ENCODE assay signal across 28 cellular contexts in genomic region chr13:46845146-46845545, GRCh38. TPM values are rescaled to one million over a fixed set of nuclear protein-coding genes. Genes with fewer than 3 reads are reported as not detected.
DNase-seq lines count a peak whose midpoint lies in the region; ATAC-seq, FAIRE-seq and TF ChIP-seq lines count a peak whose summit lies in the region.
"Had no signal": no experiment of that assay in that cellular context is flagged by ENCODE, and none has a peak within 500 bp of the region (broad histone marks: within the 10 kb centered on the region; RNA-seq: fewer than 3 reads in every experiment).

No MANE protein-coding gene starts in this region.

- no peak overlapping the region for H3K14ac ChIP-seq in trophoblast cell (ENCODE audit: low read length)

- H3K4me3 ChIP-seq in bronchial epithelial cell (ENCODE audit: low read depth, low read length) = no peak overlapping the region
- H3K4me3 ChIP-seq in trophoblast cell (ENCODE audit: low read depth, low read length) = no peak overlapping the region
- H3K4me3 ChIP-seq: A549, BLaER1 had no signal

- peak; percentile 6 for DNase-seq in ELF-1 (ENCODE audit: low read depth, low spot score)
- DNase-seq in bronchial epithelial cell (ENCODE audit: low read depth) = no peak
- DNase-seq in islet precursor cell = peak; percentile 72
- DNase-seq in trophoblast cell = no peak
- no peak for DNase-seq in NCI-H1436 treated with DMSO at 0.1 percent for 48 hours (lab: John Stamatoyannopoulos, UW)
- DNase-seq in posterior vena cava (ENCODE audit: low spot score) = no peak
- DNase-seq: AML-193; BE2C; C1 segment of cervical spinal cord; CD4-positive, alpha-beta memory T cell; CD4-positive, CD25-positive, alpha-beta regulatory T cell; CD8-positive, alpha-beta memory T cell; COR-L47; DMS 273 treated with DMSO at 0.1 percent for 48 hours; DMS153; DMS53; DMS79; DND-41; EL; GF-D8 had no signal

- H3K4ac ChIP-seq in trophoblast cell (ENCODE audit: low read depth, low read length) = no peak overlapping the region

- peaks cover 0 to 6% of the 10 kb centered on the region in 2 experiments for H3K4me1 ChIP-seq in trophoblast cell (ENCODE audit: control insufficient read depth in 1 of 2, insufficient read depth in 2 of 2, low read length in 2 of 2)
- H3K4me1 ChIP-seq: A549, BE2C, BLaER1 had no signal

- H3K4me2 ChIP-seq in trophoblast cell (ENCODE audit: low read length) = no peak overlapping the region
- H3K4me2 ChIP-seq: A549, BLaER1 had no signal

- H3K36me3 ChIP-seq in bronchial epithelial cell (ENCODE audit: control insufficient read depth, insufficient read depth, low read length) (no peaks in the 10 kb centered on the region), trophoblast cell (ENCODE audit: control insufficient read depth in 1 of 2, insufficient read depth in 2 of 2, low read length in 2 of 2) (no peaks in the 10 kb centered on the region)
- H3K36me3 ChIP-seq: BE2C, BLaER1 had no signal

- peak overlapping the region; percentile 78 for H3K23ac ChIP-seq in trophoblast cell (ENCODE audit: low read length)

- H4K91ac ChIP-seq in trophoblast cell (ENCODE audit: low read depth, low read length) = no peak overlapping the region

- ATAC-seq in HG03439 (IDR thresholded peaks at IDR 0.05; ENCODE audit: unreplicated experiment) = no peak
- ATAC-seq: A549 had no signal

- WGBS in trophoblast cell (ENCODE audit: extremely low coverage, insufficient coverage, insufficient read length) = no CpG with 5 or more reads among the region's 2 CpGs

- no peak overlapping the region for H4K8ac ChIP-seq in trophoblast cell (ENCODE audit: low read depth, low read length)

- H2BK12ac ChIP-seq in trophoblast cell (ENCODE audit: low read length) = no peak overlapping the region

- no peak overlapping the region for H3K27ac ChIP-seq in trophoblast cell (ENCODE audit: low read depth, low read length)
- H3K27ac ChIP-seq: 22Rv1, A549, BLaER1 had no signal

- peak; percentile 75 for FAIRE-seq in bronchial epithelial cell (lab: Jason Lieb, UNC)
- FAIRE-seq: A549, G401.6, GM12891, GM19239 had no signal

- no peak overlapping the region for H3K18ac ChIP-seq in trophoblast cell (ENCODE audit: low read length)

- peak overlapping the region; percentile 72 for H3K9ac ChIP-seq in trophoblast cell (ENCODE audit: low read length)
- H3K9ac ChIP-seq: BLaER1 had no signal

- H3K79me2 ChIP-seq in trophoblast cell (ENCODE audit: control insufficient read depth, insufficient read depth, low read length, poor library complexity) = no peaks in the 10 kb centered on the region

- intact Hi-C loops in posterior vena cava (cut with DNase I) = loop anchor here in 1 of 2 donors (5.0 kb wide), 1 partner anchor 903 kb away; no protein-coding TSS in a partner anchor

- peaks cover 5% of the 10 kb centered on the region for H3K9me3 ChIP-seq in trophoblast cell (ENCODE audit: insufficient read depth, low read depth, low read length)
- H3K9me3 ChIP-seq: A549, BE2C, BLaER1 had no signal

- H2AK5ac ChIP-seq in trophoblast cell (ENCODE audit: low read length) = no peak overlapping the region

- no peak overlapping the region for H4K12ac ChIP-seq in trophoblast cell (ENCODE audit: low read depth, low read length)

- no peak for TF ChIP-seq CTCF in bronchial epithelial cell (IDR thresholded peaks at IDR 0.05; ENCODE audit: insufficient read depth, low read length, severe bottlenecking)

- no peaks in the 10 kb centered on the region for H3K27me3 ChIP-seq in bronchial epithelial cell (ENCODE audit: control insufficient read depth, insufficient read depth, low read length)
- H3K27me3 ChIP-seq in trophoblast cell (ENCODE audit: insufficient read depth, low read length) = no peaks in the 10 kb centered on the region
- H3K27me3 ChIP-seq: BE2C, BLaER1 had no signal

- H2BK120ac ChIP-seq in trophoblast cell (ENCODE audit: insufficient read depth, low read length, poor library complexity) = no peak overlapping the region

- no peak overlapping the region for H2AFZ ChIP-seq in trophoblast cell (ENCODE audit: insufficient read depth, low read length, poor library complexity)

- H3K79me1 ChIP-seq in trophoblast cell (ENCODE audit: low read length) = no peaks in the 10 kb centered on the region

- H2BK5ac ChIP-seq in trophoblast cell (ENCODE audit: low read depth, low read length, poor library complexity) = no peak overlapping the region

RNA-seq across cellular contexts. Expression of gene ESD, which starts 48.2 kb away (rescaled TPM):
- total RNA-seq in bronchial epithelial cell = 36.7 and 42.4 TPM in 2 replicates
- 51.7 and 53.0 TPM in 2 replicates for polyA plus RNA-seq in trophoblast cell (2013)
- 100 to 1,000 TPM; 130 to 141 TPM for total RNA-seq in posterior vena cava

RNA-seq across cellular contexts. Expression of gene HTR2A, which starts 51.7 kb away (rescaled TPM):
- not detected in 2 replicates for total RNA-seq in bronchial epithelial cell
- not detected in 2 replicates for polyA plus RNA-seq in trophoblast cell (2013)
- total RNA-seq in posterior vena cava = 10 to 100 TPM; 27.2 to 28.9 TPM
- total RNA-seq: CD4-positive, alpha-beta memory T cell; CD4-positive, CD25-positive, alpha-beta regulatory T cell; CD8-positive, alpha-beta memory T cell had no signal
- polyA plus RNA-seq: A549; CD14-positive monocyte; CD4-positive, alpha-beta memory T cell; CD4-positive, CD25-positive, alpha-beta regulatory T cell; CD8-positive, alpha-beta memory T cell had no signal

Comparison
In these comparisons a context has a peak if more than half of its experiments do, and no peak if none do; other contexts are left out.
1. DNase-seq: peak in ELF-1 (single experiment) and islet precursor cell (single experiment); none in bronchial epithelial cell (single experiment), trophoblast cell (0 of 2), NCI-H1436 treated with DMSO at 0.1 percent for 48 hours (single experiment) and posterior vena cava (single experiment).
2. RNA of gene HTR2A, which starts 51.7 kb away (total RNA-seq): 27.2 to 28.9 TPM in posterior vena cava; not detected in bronchial epithelial cell; every median in the first group is over 10 times any median in the second.